ENCODE assay signal across 1 cellular context in genomic region chr17:4584125-4584834, GRCh38.
TF ChIP-seq lines count a peak whose summit lies in the region.

Gene SMTNL2, plus strand, starts transcription at chr17:4584529. Its CDS starts 77 bp downstream, at chr17:4584606.

TF ChIP-seq in endothelial cell of umbilical vein, 7 proteins besides CTCF, POLR2A, EP300 and RAD21 (continued from another document):
- TF ChIP-seq POLR2AphosphoS5 (IDR thresholded peaks at IDR 0.05; ENCODE audit: insufficient read depth, low read depth, low read length): no peak
